Comparison of ENCODE assay signal across 1 cellular context in genomic region chr11:115887727-115888126, GRCh38.
TF ChIP-seq lines count a peak whose summit lies in the region.

No MANE protein-coding gene starts in this region.

TF ChIP-seq in H1, 55 proteins besides CTCF, POLR2A, EP300 and RAD21 (continued from another document):
- no peak for TF ChIP-seq CHD7 (IDR thresholded peaks at IDR 0.05; ENCODE audit: insufficient replicate concordance, low read length)
- TF ChIP-seq HDAC2 (IDR thresholded peaks at IDR 0.05; ENCODE audit: borderline replicate concordance in 1 of 2, low read depth in 2 of 2, low read length in 2 of 2) = no peak
- TF ChIP-seq ZNF274 (IDR thresholded peaks at IDR 0.05; ENCODE audit: borderline replicate concordance, extremely low read depth, low read length) = no peak
- TF ChIP-seq CBX8 (IDR thresholded peaks at IDR 0.05; ENCODE audit: borderline replicate concordance, low read depth, low read length) = no peak
- no peak for TF ChIP-seq POU5F1 (IDR thresholded peaks at IDR 0.05; ENCODE audit: low read depth, low read length)
- TF ChIP-seq NRF1 (IDR thresholded peaks at IDR 0.05; ENCODE audit: low read depth, low read length) = no peak
